Comparison of ENCODE assay signal across 18 cellular contexts in genomic region chr10:35347088-35347487, GRCh38. TPM values are rescaled to one million over a fixed set of nuclear protein-coding genes. Genes with fewer than 3 reads are reported as not detected.
DNase-seq lines count a peak whose midpoint lies in the region; ATAC-seq and TF ChIP-seq lines count a peak whose summit lies in the region.
"Had no signal": no experiment of that assay in that cellular context is flagged by ENCODE, and none has a peak within 500 bp of the region (broad histone marks: within the 10 kb centered on the region; RNA-seq: fewer than 3 reads in every experiment).

No MANE protein-coding gene starts in this region.

- H2AK5ac ChIP-seq in neuronal stem cell (ENCODE audit: low read depth, low read length) = no peak overlapping the region

- H3K9me3 ChIP-seq in heart right ventricle (no peaks in the 10 kb centered on the region), neuronal stem cell (replicated peaks in 1 of 2; ENCODE audit: control insufficient read depth in 2 of 2, insufficient read depth in 1 of 2, low read depth in 1 of 2, low read length in 2 of 2) (peaks cover under 1 to 2% of the 10 kb centered on the region in 2 donors), aorta (ENCODE audit: control insufficient read depth, low read length) (no peaks in the 10 kb centered on the region)
- H3K9me3 ChIP-seq: tibial nerve had no signal

- DNase-seq in Right ventricle myocardium superior (no peak), cardiac septum (ENCODE audit: low spot score) (no peak), heart right ventricle (no peak), neuronal stem cell (ENCODE audit: low spot score) (no peak), aorta (no peak), lower leg skin (ENCODE audit: low spot score in 2 of 2) (no peak)
- no peak for DNase-seq in activated CD4-positive, alpha-beta T cell treated with anti-CD3 and anti-CD28 coated beads, Interleukin-2, amount 50 U/mL, for 48 hours
- DNase-seq in activated CD4-positive, CD25-positive, alpha-beta regulatory T cell treated with anti-CD3 and anti-CD28 coated beads, Interleukin-2, amount 50 U/mL, for 72 hours = no peak
- DNase-seq: ACHN; activated CD8-positive, alpha-beta memory T cell treated with anti-CD3 and anti-CD28 coated beads, Interleukin-2, amount 50 U/mL, for 4 hours; activated naive CD4-positive, alpha-beta T cell treated with anti-CD3 and anti-CD28 coated beads for 36 hours; Calu3; GDM1; NCI-H2029; NCI-H526 treated with DMSO at 0.1 percent for 48 hours; retina; T-helper 1 cell had no signal

- H3K9ac ChIP-seq in neuronal stem cell (ENCODE audit: low read depth, low read length, poor library complexity) = no peak overlapping the region

- intact Hi-C loops in Right ventricle myocardium superior (cut with DNase I) (no loop called here), cardiac septum (cut with DNase I) (no loop called here), heart right ventricle (cut with DNase I) (loop anchor here in 1 of 10 donors (10.0 kb wide), 1 partner anchor 108 kb away; no protein-coding TSS in a partner anchor), aorta (cut with DNase I) (loop anchor here (10.0 kb wide), 2 partner anchors 198 to 208 kb away; no protein-coding TSS in a partner anchor), lower leg skin (cut with DNase I; ENCODE audit: low total_unique reads) (no loop called here)

- 14 to 27% methylated on average over 2 of the region's 2 CpGs for WGBS in heart right ventricle, 2 donors
- no CpG with 5 or more reads among the region's 2 CpGs for WGBS in neuronal stem cell (ENCODE audit: extremely low coverage in 2 of 2, insufficient read length in 2 of 2, insufficient replicate concordance in 1 of 2), 2 donors
- 16 to 19% methylated on average over 2 of the region's 2 CpGs for WGBS in aorta, 2 donors
- WGBS in lower leg skin, 2 donors = 36 to 40% methylated on average over 2 of the region's 2 CpGs

- H4K8ac ChIP-seq in neuronal stem cell (ENCODE audit: low read depth, low read length) = no peak overlapping the region

- H3K14ac ChIP-seq in neuronal stem cell (ENCODE audit: low read length) = no peak overlapping the region

- H3K4me2 ChIP-seq in neuronal stem cell (ENCODE audit: insufficient read depth, low read length, poor library complexity, severe bottlenecking) = no peak overlapping the region

- H3K36me3 ChIP-seq in heart right ventricle = peaks cover 0 to 8% (median 0%) of the 10 kb centered on the region in 9 donors
- H3K36me3 ChIP-seq in neuronal stem cell (replicated peaks in 1 of 2; ENCODE audit: control insufficient read depth in 2 of 2, insufficient read depth in 2 of 2, low read length in 2 of 2) = peaks cover 0 to 7% of the 10 kb centered on the region in 2 donors
- H3K36me3 ChIP-seq in aorta (ENCODE audit: control insufficient read depth in 1 of 2, insufficient read depth in 2 of 2, low read length in 1 of 2) = no peaks in the 10 kb centered on the region
- H3K36me3 ChIP-seq: tibial nerve had no signal

- no peaks in the 10 kb centered on the region for H3K27me3 ChIP-seq in heart right ventricle
- H3K27me3 ChIP-seq in neuronal stem cell (ENCODE audit: control insufficient read depth in 3 of 3, insufficient read depth in 3 of 3, low read depth in 1 of 3, low read length in 3 of 3) = no peaks in the 10 kb centered on the region
- no peaks in the 10 kb centered on the region for H3K27me3 ChIP-seq in aorta (ENCODE audit: control insufficient read depth in 1 of 2, insufficient read depth in 2 of 2, low read length in 1 of 2)
- H3K27me3 ChIP-seq: tibial nerve had no signal

- no peak overlapping the region for H2BK15ac ChIP-seq in neuronal stem cell (ENCODE audit: low read length)

- H3K79me1 ChIP-seq in neuronal stem cell (ENCODE audit: low read depth, low read length) = peaks cover 4% of the 10 kb centered on the region

- H3K4me3 ChIP-seq in heart right ventricle = no peak overlapping the region
- H3K4me3 ChIP-seq in neuronal stem cell (ENCODE audit: low read length in 2 of 2) = no peak overlapping the region
- H3K4me3 ChIP-seq in aorta (ENCODE audit: low read length in 2 of 2) = no peak overlapping the region
- H3K4me3 ChIP-seq in lower leg skin (ENCODE audit: low read depth, poor library complexity, severe bottlenecking) = no peak overlapping the region
- H3K4me3 ChIP-seq: tibial nerve had no signal

- H3K23ac ChIP-seq in neuronal stem cell (ENCODE audit: low read depth, low read length, poor library complexity) = no peak overlapping the region

- H3K4ac ChIP-seq in neuronal stem cell (ENCODE audit: low read length) = no peak overlapping the region

- ATAC-seq in Right ventricle myocardium superior (ENCODE audit: poor library complexity) (peak; percentile 73), heart right ventricle (peak; percentile 43 to 84 (median 74)), aorta (ENCODE audit: low FRiP score) (peak; percentile 56)

- H4K91ac ChIP-seq in neuronal stem cell (ENCODE audit: low read depth, low read length, poor library complexity) = no peak overlapping the region

- no peak overlapping the region for H2AFZ ChIP-seq in neuronal stem cell (ENCODE audit: low read length)

- TF ChIP-seq CTCF in heart right ventricle (IDR thresholded peaks at IDR 0.05) (no peak), lower leg skin (IDR thresholded peaks at IDR 0.05) (no peak)

- H3K18ac ChIP-seq in neuronal stem cell (ENCODE audit: low read length) = peak overlapping the region; percentile 29

- H2BK5ac ChIP-seq in neuronal stem cell (ENCODE audit: low read length) = no peak overlapping the region

- H3K27ac ChIP-seq in heart right ventricle (peak overlapping the region in 7 of 10 donors; percentile 23 to 61 (median 51)), neuronal stem cell (replicated peaks; ENCODE audit: low read length) (no peak overlapping the region), aorta (ENCODE audit: low read depth in 1 of 2, low read length in 2 of 2) (no peak overlapping the region)
- H3K27ac ChIP-seq: tibial nerve had no signal

- H3K4me1 ChIP-seq in heart right ventricle = peaks cover 25 to 94% (median 83%) of the 10 kb centered on the region in 9 donors
- H3K4me1 ChIP-seq in neuronal stem cell (ENCODE audit: control insufficient read depth in 2 of 2, insufficient read depth in 1 of 2, low read depth in 1 of 2, low read length in 2 of 2) = peaks cover 0 to 12% of the 10 kb centered on the region in 2 donors
- peaks cover 2% of the 10 kb centered on the region in 2 donors for H3K4me1 ChIP-seq in aorta (ENCODE audit: control insufficient read depth in 1 of 2, insufficient read depth in 2 of 2, low read length in 2 of 2)

- H2BK12ac ChIP-seq in neuronal stem cell (ENCODE audit: low read length) = no peak overlapping the region

- H2BK120ac ChIP-seq in neuronal stem cell (ENCODE audit: low read depth, low read length) = no peak overlapping the region

- no peak for TF ChIP-seq POLR2A in lower leg skin (IDR thresholded peaks at IDR 0.05)

RNA-seq across cellular contexts. Expression of gene CCNY, which starts 10.8 kb away (rescaled TPM):
- total RNA-seq in Right ventricle myocardium superior (92.7 TPM), cardiac septum (83.4 TPM), heart right ventricle (10 to 100 TPM; 69.9 to 99.4 (median 90.1) TPM), aorta (10 to 100 TPM; 71.9 to 95.9 TPM), lower leg skin (10 to 100 TPM; 23.3 to 72.3 (median 26.7) TPM)
- polyA plus RNA-seq in heart right ventricle (10 to 100 TPM; 26.0 to 32.3 TPM), aorta (10 to 100 TPM; 25.5 to 36.8 TPM)
- polyA plus RNA-seq in neuronal stem cell (2013, experiment 1 of 2) = 44.5 TPM
- polyA plus RNA-seq in neuronal stem cell (2013, experiment 2 of 2) = 46.5 TPM

Comparison
In these comparisons a context has a peak if more than half of its experiments do, and no peak if none do; other contexts are left out.
1. H3K27ac ChIP-seq: peak in heart right ventricle (7 of 10); none in neuronal stem cell (single experiment) and aorta (0 of 2).
2. intact Hi-C loops: an anchor here in aorta (10.0 kb wide); none called in Right ventricle myocardium superior, cardiac septum and lower leg skin.
3. Peak in every context shown above with its lines, with median percentiles within 50 percentile points of each other: ATAC-seq.